1 cellular context compared by ENCODE assay signal in the genomic region with DNA sequence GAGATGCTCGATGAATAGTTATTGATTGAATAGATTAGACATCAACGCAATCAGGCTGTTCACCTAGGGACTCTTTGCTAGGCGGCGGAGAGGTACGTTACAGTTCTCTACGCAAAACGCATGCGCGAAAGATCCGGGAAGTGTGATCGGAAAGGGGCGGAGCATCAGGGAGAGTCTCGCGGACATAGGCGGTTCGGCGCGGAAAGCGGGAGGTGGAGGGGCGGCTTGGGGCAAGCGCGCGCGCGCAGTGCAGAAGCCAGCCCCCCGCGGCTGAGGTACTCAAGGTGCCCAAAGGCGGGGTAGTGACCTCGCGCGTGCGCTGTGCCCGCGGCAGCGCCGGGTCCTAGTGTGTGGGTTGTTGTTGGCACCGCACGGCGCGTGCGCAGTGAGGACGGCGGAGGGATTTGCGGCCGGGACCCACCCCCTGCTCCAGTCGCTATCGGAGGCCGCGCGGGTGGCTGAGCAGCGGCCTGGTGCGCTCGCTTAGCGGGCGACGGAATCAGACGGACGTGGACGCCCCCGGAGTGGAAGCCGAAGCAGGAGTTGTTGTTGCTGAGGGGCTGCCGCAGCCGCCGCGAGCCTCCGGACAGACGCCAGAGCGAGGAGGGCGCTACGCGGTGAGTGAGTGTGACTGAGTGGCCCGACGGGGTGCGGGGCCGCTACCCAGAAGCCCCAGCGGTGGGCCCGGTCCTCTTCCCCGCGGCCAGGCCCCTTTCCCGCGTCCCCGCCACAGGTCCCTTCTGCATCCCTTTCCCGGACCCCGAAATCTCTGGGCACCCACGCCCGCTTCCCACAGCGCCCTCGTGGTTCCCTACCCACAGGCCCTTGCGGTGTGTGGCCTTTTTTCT.
TF ChIP-seq lines count a peak whose summit lies in the region.

A gene with protein sequence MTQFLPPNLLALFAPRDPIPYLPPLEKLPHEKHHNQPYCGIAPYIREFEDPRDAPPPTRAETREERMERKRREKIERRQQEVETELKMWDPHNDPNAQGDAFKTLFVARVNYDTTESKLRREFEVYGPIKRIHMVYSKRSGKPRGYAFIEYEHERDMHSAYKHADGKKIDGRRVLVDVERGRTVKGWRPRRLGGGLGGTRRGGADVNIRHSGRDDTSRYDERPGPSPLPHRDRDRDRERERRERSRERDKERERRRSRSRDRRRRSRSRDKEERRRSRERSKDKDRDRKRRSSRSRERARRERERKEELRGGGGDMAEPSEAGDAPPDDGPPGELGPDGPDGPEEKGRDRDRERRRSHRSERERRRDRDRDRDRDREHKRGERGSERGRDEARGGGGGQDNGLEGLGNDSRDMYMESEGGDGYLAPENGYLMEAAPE (plus strand): TSS at position 432 of the 848 bp plus-strand sequence. CDS start 964 bp downstream, outside the sequence.

TF ChIP-seq in K562, 482 proteins besides CTCF, POLR2A, EP300 and RAD21 (continued from another document and continues in another):
- 0 out of 2 replicates have a peak, but pooled peaks have one; percentile 22 for TF ChIP-seq ZBTB1 (CRISPR knock-in tag; IDR thresholded peaks at IDR 0.05; ENCODE audit: borderline replicate concordance, low read depth)
- peak; percentile 97 for TF ChIP-seq HNRNPL (IDR thresholded peaks at IDR 0.05; ENCODE audit: low read depth, low read length)
- TF ChIP-seq, protein P1, sequence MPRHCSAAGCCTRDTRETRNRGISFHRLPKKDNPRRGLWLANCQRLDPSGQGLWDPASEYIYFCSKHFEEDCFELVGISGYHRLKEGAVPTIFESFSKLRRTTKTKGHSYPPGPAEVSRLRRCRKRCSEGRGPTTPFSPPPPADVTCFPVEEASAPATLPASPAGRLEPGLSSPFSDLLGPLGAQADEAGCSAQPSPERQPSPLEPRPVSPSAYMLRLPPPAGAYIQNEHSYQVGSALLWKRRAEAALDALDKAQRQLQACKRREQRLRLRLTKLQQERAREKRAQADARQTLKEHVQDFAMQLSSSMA (CRISPR knock-in tag; IDR thresholded peaks at IDR 0.05): peak; percentile 72; the same call in 1 of the 2 replicates
- no peak for TF ChIP-seq ZNF551 (CRISPR knock-in tag; IDR thresholded peaks at IDR 0.05)
- no peak for TF ChIP-seq TAL1 (IDR thresholded peaks at IDR 0.05)
- peak; percentile 89 for TF ChIP-seq CXXC5 (CRISPR knock-in tag; IDR thresholded peaks at IDR 0.05)
- peak; percentile 80 for TF ChIP-seq HMGN3 (IDR thresholded peaks at IDR 0.05; ENCODE audit: borderline replicate concordance, extremely low read depth, insufficient read length, low read depth, low read length)
- no peak for TF ChIP-seq ZNF586 (CRISPR knock-in tag; conservative IDR thresholded peaks at IDR 0.05)
- TF ChIP-seq KAT7 (CRISPR knock-in tag; IDR thresholded peaks at IDR 0.05; ENCODE audit: borderline replicate concordance): peak; percentile 66
- TF ChIP-seq KAT8 (IDR thresholded peaks at IDR 0.05; ENCODE audit: low read depth): no peak
- no peak for TF ChIP-seq HDAC6 (IDR thresholded peaks at IDR 0.05; ENCODE audit: low read depth, low read length)
- TF ChIP-seq, protein P2, sequence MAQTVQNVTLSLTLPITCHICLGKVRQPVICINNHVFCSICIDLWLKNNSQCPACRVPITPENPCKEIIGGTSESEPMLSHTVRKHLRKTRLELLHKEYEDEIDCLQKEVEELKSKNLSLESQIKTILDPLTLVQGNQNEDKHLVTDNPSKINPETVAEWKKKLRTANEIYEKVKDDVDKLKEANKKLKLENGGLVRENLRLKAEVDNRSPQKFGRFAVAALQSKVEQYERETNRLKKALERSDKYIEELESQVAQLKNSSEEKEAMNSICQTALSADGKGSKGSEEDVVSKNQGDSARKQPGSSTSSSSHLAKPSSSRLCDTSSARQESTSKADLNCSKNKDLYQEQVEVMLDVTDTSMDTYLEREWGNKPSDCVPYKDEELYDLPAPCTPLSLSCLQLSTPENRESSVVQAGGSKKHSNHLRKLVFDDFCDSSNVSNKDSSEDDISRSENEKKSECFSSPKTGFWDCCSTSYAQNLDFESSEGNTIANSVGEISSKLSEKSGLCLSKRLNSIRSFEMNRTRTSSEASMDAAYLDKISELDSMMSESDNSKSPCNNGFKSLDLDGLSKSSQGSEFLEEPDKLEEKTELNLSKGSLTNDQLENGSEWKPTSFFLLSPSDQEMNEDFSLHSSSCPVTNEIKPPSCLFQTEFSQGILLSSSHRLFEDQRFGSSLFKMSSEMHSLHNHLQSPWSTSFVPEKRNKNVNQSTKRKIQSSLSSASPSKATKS (CRISPR knock-in tag; IDR thresholded peaks at IDR 0.05): no peak
- TF ChIP-seq PHB (CRISPR knock-in tag; IDR thresholded peaks at IDR 0.05): 0 out of 2 replicates have a peak, but pooled peaks have one; percentile 28
- peak in 1 of 2 experiments; percentile 19; a peak in 1 of 4 replicates for TF ChIP-seq TBL1XR1 (IDR thresholded peaks at IDR 0.05; ENCODE audit: low read length in 2 of 2)
- TF ChIP-seq ZNF354B (CRISPR knock-in tag; IDR thresholded peaks at IDR 0.05): no peak
- 0 out of 2 replicates have a peak, but pooled peaks have one; percentile 11 for TF ChIP-seq ZNF668 (CRISPR knock-in tag; IDR thresholded peaks at IDR 0.05)
- peak in 1 of 2 experiments; percentile 58; a peak in 1 of 4 replicates for TF ChIP-seq ARNT (IDR thresholded peaks at IDR 0.05)
- 0 out of 2 replicates have a peak, but pooled peaks have one; percentile 33 for TF ChIP-seq FOXK1 (CRISPR knock-in tag; IDR thresholded peaks at IDR 0.05; ENCODE audit: borderline replicate concordance)
- TF ChIP-seq, protein P3, sequence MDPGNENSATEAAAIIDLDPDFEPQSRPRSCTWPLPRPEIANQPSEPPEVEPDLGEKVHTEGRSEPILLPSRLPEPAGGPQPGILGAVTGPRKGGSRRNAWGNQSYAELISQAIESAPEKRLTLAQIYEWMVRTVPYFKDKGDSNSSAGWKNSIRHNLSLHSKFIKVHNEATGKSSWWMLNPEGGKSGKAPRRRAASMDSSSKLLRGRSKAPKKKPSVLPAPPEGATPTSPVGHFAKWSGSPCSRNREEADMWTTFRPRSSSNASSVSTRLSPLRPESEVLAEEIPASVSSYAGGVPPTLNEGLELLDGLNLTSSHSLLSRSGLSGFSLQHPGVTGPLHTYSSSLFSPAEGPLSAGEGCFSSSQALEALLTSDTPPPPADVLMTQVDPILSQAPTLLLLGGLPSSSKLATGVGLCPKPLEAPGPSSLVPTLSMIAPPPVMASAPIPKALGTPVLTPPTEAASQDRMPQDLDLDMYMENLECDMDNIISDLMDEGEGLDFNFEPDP (CRISPR knock-in tag; IDR thresholded peaks at IDR 0.05): 0 out of 2 replicates have a peak, but pooled peaks have one; percentile 86
- TF ChIP-seq, protein P4, sequence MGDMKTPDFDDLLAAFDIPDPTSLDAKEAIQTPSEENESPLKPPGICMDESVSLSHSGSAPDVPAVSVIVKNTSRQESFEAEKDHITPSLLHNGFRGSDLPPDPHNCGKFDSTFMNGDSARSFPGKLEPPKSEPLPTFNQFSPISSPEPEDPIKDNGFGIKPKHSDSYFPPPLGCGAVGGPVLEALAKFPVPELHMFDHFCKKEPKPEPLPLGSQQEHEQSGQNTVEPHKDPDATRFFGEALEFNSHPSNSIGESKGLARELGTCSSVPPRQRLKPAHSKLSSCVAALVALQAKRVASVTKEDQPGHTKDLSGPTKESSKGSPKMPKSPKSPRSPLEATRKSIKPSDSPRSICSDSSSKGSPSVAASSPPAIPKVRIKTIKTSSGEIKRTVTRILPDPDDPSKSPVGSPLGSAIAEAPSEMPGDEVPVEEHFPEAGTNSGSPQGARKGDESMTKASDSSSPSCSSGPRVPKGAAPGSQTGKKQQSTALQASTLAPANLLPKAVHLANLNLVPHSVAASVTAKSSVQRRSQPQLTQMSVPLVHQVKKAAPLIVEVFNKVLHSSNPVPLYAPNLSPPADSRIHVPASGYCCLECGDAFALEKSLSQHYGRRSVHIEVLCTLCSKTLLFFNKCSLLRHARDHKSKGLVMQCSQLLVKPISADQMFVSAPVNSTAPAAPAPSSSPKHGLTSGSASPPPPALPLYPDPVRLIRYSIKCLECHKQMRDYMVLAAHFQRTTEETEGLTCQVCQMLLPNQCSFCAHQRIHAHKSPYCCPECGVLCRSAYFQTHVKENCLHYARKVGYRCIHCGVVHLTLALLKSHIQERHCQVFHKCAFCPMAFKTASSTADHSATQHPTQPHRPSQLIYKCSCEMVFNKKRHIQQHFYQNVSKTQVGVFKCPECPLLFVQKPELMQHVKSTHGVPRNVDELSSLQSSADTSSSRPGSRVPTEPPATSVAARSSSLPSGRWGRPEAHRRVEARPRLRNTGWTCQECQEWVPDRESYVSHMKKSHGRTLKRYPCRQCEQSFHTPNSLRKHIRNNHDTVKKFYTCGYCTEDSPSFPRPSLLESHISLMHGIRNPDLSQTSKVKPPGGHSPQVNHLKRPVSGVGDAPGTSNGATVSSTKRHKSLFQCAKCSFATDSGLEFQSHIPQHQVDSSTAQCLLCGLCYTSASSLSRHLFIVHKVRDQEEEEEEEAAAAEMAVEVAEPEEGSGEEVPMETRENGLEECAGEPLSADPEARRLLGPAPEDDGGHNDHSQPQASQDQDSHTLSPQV (IDR thresholded peaks at IDR 0.05): peak; percentile 85
- TF ChIP-seq KLF6 (CRISPR knock-in tag; IDR thresholded peaks at IDR 0.05; ENCODE audit: borderline replicate concordance): peak; percentile 56; the same call in 1 of the 2 replicates
- peak; percentile 48; the same call in 1 of the 2 replicates for TF ChIP-seq NBN (IDR thresholded peaks at IDR 0.05; ENCODE audit: low read depth)
- peak; percentile 85 for TF ChIP-seq SMAD1 (IDR thresholded peaks at IDR 0.05; ENCODE audit: low read depth, low read length, partially characterized antibody)
- TF ChIP-seq FOXA3 (CRISPR knock-in tag; conservative IDR thresholded peaks at IDR 0.05 in 1 of 2, IDR thresholded peaks at IDR 0.05 in 1 of 2): 0 out of 4 replicates have a peak, but pooled peaks of 1 of the 2 experiments have one; percentile 1
- peak; percentile 92; the same call in 1 of the 2 replicates for TF ChIP-seq NR4A1 (CRISPR knock-in tag; IDR thresholded peaks at IDR 0.05)
- TF ChIP-seq NR4A1 (tag; IDR thresholded peaks at IDR 0.05): no peak
- TF ChIP-seq, protein P5, sequence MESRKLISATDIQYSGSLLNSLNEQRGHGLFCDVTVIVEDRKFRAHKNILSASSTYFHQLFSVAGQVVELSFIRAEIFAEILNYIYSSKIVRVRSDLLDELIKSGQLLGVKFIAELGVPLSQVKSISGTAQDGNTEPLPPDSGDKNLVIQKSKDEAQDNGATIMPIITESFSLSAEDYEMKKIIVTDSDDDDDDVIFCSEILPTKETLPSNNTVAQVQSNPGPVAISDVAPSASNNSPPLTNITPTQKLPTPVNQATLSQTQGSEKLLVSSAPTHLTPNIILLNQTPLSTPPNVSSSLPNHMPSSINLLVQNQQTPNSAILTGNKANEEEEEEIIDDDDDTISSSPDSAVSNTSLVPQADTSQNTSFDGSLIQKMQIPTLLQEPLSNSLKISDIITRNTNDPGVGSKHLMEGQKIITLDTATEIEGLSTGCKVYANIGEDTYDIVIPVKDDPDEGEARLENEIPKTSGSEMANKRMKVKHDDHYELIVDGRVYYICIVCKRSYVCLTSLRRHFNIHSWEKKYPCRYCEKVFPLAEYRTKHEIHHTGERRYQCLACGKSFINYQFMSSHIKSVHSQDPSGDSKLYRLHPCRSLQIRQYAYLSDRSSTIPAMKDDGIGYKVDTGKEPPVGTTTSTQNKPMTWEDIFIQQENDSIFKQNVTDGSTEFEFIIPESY (CRISPR knock-in tag; IDR thresholded peaks at IDR 0.05): 0 out of 2 replicates have a peak, but pooled peaks have one; percentile 25
- TF ChIP-seq, protein P6, sequence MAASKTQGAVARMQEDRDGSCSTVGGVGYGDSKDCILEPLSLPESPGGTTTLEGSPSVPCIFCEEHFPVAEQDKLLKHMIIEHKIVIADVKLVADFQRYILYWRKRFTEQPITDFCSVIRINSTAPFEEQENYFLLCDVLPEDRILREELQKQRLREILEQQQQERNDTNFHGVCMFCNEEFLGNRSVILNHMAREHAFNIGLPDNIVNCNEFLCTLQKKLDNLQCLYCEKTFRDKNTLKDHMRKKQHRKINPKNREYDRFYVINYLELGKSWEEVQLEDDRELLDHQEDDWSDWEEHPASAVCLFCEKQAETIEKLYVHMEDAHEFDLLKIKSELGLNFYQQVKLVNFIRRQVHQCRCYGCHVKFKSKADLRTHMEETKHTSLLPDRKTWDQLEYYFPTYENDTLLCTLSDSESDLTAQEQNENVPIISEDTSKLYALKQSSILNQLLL (CRISPR knock-in tag; IDR thresholded peaks at IDR 0.05; ENCODE audit: borderline replicate concordance): no peak
- peak; percentile 70 for TF ChIP-seq FUS (optimal IDR thresholded peaks at IDR 0.05; ENCODE audit: low read depth, low read length)
- TF ChIP-seq KLF13 (tag; IDR thresholded peaks at IDR 0.05; ENCODE audit: borderline replicate concordance, low read depth): peak; percentile 34; the same call in 1 of the 2 replicates
- no peak for TF ChIP-seq CEBPG (CRISPR knock-in tag; IDR thresholded peaks at IDR 0.05)
- TF ChIP-seq CEBPG (tag; conservative IDR thresholded peaks at IDR 0.05 in 1 of 2, IDR thresholded peaks at IDR 0.05 in 1 of 2): no peak
